In genomic region chr5:138575194-138576015, GRCh38 we compare ENCODE assay signal across 8 cellular contexts. TPM values are rescaled to one million over a fixed set of nuclear protein-coding genes. Genes with fewer than 3 reads are reported as not detected.
DNase-seq lines count a peak whose midpoint lies in the region; ATAC-seq and TF ChIP-seq lines count a peak whose summit lies in the region.

Gene HSPA9, minus strand, starts transcription at chr5:138575401. Its CDS starts 83 bp downstream, at chr5:138575318.

- TF ChIP-seq CTCF in SK-N-SH (IDR thresholded peaks at IDR 0.05) (no peak), gastroesophageal sphincter (IDR thresholded peaks at IDR 0.05) (peak in 3 of 4 experiments; percentile 19 to 30 (median 27)), neutrophil (IDR thresholded peaks at IDR 0.05) (peak; percentile 63)

- peak within 1 kb of the TSS; percentile 96 for H2AFZ ChIP-seq in SK-N-SH (ENCODE audit: low read depth)

- peaks cover 8% of the 10 kb centered on the region for H4K20me1 ChIP-seq in SK-N-SH (ENCODE audit: insufficient read depth)

- H3K4me1 ChIP-seq in SK-N-SH (ENCODE audit: control insufficient read depth in 1 of 2, insufficient read depth in 2 of 2, low read depth in 1 of 2, low read length in 1 of 2) (peaks cover 2 to 10% of the 10 kb centered on the region in 2 experiments; a peak in 2 of 4 replicates), gastroesophageal sphincter (peaks cover 0 to 39% (median 0%) of the 10 kb centered on the region in 3 donors), neutrophil (ENCODE audit: control insufficient read depth in 1 of 2, insufficient read depth in 1 of 2, low read depth in 1 of 2, low read length in 1 of 2) (peaks cover 13 to 16% of the 10 kb centered on the region in 2 experiments)

- no peaks in the 10 kb centered on the region for H3K9me3 ChIP-seq in SK-N-SH
- no peaks in the 10 kb centered on the region for H3K9me3 ChIP-seq in gastroesophageal sphincter
- no peaks in the 10 kb centered on the region for H3K9me3 ChIP-seq in neutrophil

- no peak for TF ChIP-seq RAD21 in SK-N-SH (IDR thresholded peaks at IDR 0.05; ENCODE audit: low read length)

- 2% methylated on average over 39 of the region's 73 CpGs for WGBS in SK-N-SH (ENCODE audit: low lambda C conversion rate)
- 0% methylated on average over 3 of the region's 73 CpGs; no CpG with 5 or more reads in 1 of the 2 donors for WGBS in gastroesophageal sphincter (ENCODE audit: low coverage in 1 of 2), 2 donors

- peak; percentile 100 for DNase-seq in GM04504 (ENCODE audit: low read depth)
- DNase-seq in NCI-H1048 (lab: John Stamatoyannopoulos, UW) = peak; percentile 95
- DNase-seq in SK-N-SH = peak; percentile 98
- DNase-seq in activated naive CD4-positive, alpha-beta T cell treated with anti-CD3 and anti-CD28 coated beads, Interleukin-2, amount 50 U/mL, for 16 hours = peak; percentile 96
- DNase-seq in substantia nigra (lab: John Stamatoyannopoulos, UW) = peak; percentile 89 to 100 (median 97)

- H3K9ac ChIP-seq in SK-N-SH = peak within 1 kb of the TSS; percentile 99

- peak within 1 kb of the TSS; percentile 84 for H3K4me2 ChIP-seq in SK-N-SH

- H3K9me2 ChIP-seq in SK-N-SH = no peaks in the 10 kb centered on the region

- POLR2A ChIA-PET in SK-N-SH (lab: Yijun Ruan, JAX) = interaction anchor here (0.6 to 2.5 kb wide), 16 partner anchors 9 to 766 kb away, joined by 3 to 20 read pairs (median 4); partner anchors contain the start of genes ETF1, LRRTM2, MATR3 and PAIP2

- H3K27ac ChIP-seq in SK-N-SH (ENCODE audit: low read depth in 2 of 2, low read length in 1 of 2) (peak within 1 kb of the TSS; percentile 97 to 98), gastroesophageal sphincter (peak within 1 kb of the TSS; percentile 94 to 98 (median 96)), neutrophil (peak within 1 kb of the TSS; percentile 94), substantia nigra (ENCODE audit: low read depth, low read length, poor library complexity, severe bottlenecking) (peak within 1 kb of the TSS; percentile 100)

- H3K4me3 ChIP-seq in SK-N-SH (ENCODE audit: low read depth in 2 of 2, low read length in 1 of 2) (peak within 1 kb of the TSS; percentile 75 to 86), gastroesophageal sphincter (peak within 1 kb of the TSS; percentile 71 to 95), neutrophil (ENCODE audit: low read depth in 1 of 2, low read length in 1 of 2) (peak within 1 kb of the TSS; percentile 73 to 98)

- H3K27me3 ChIP-seq in SK-N-SH (ENCODE audit: insufficient read depth) = no peaks in the 10 kb centered on the region
- no peaks in the 10 kb centered on the region for H3K27me3 ChIP-seq in gastroesophageal sphincter
- no peaks in the 10 kb centered on the region for H3K27me3 ChIP-seq in neutrophil

- TF ChIP-seq EP300 in SK-N-SH (IDR thresholded peaks at IDR 0.05; ENCODE audit: borderline replicate concordance in 1 of 2, low read depth in 1 of 2, low read length in 1 of 2) = 0 out of 4 replicates have a peak, but pooled peaks of 1 of the 2 experiments have one; percentile 13
- TF ChIP-seq EP300 in gastroesophageal sphincter (IDR thresholded peaks at IDR 0.05) = no peak

- TF ChIP-seq POLR2A in gastroesophageal sphincter (IDR thresholded peaks at IDR 0.05) = peak; percentile 79 to 80

- H3K36me3 ChIP-seq in SK-N-SH (replicated peaks in 1 of 2; ENCODE audit: control insufficient read depth in 1 of 2, insufficient read depth in 2 of 2, low read length in 1 of 2) (peaks cover 18 to 31% of the 10 kb centered on the region in 2 experiments), gastroesophageal sphincter (peaks cover 0 to 34% of the 10 kb centered on the region in 2 donors), neutrophil (peaks cover 16% of the 10 kb centered on the region)

- CTCF ChIA-PET in SK-N-SH (lab: Yijun Ruan, JAX) = interaction anchor here (0.6 to 2.2 kb wide), 11 partner anchors 29 to 753 kb away, joined by 3 to 7 read pairs (median 3); partner anchors contain the start of gene ETF1

- H3K79me2 ChIP-seq in SK-N-SH (ENCODE audit: insufficient read depth) = peaks cover 48% of the 10 kb centered on the region

- ATAC-seq in HG02571 (IDR thresholded peaks at IDR 0.05; ENCODE audit: unreplicated experiment) (peak; percentile 86), gastroesophageal sphincter (peak; percentile 96)

- H3F3A ChIP-seq in SK-N-SH (replicated peaks; ENCODE audit: insufficient read depth) = peaks cover 14% of the 10 kb centered on the region

TF ChIP-seq in SK-N-SH, 30 proteins besides CTCF, POLR2A, EP300 and RAD21 (continues in another document):
- TF ChIP-seq USF2 (IDR thresholded peaks at IDR 0.05; ENCODE audit: borderline replicate concordance, low read depth, low read length) (peak; percentile 7; the same call in 1 of the 2 replicates), CHD2 (IDR thresholded peaks at IDR 0.05; ENCODE audit: low read length, partially characterized antibody) (peak; percentile 69), SMC3 (IDR thresholded peaks at IDR 0.05; ENCODE audit: low read depth, low read length) (no peak), MEF2A (IDR thresholded peaks at IDR 0.05; ENCODE audit: borderline replicate concordance, low read depth) (no peak), NRF1 (IDR thresholded peaks at IDR 0.05; ENCODE audit: low read depth, low read length) (peak; percentile 92), YY1 (IDR thresholded peaks at IDR 0.05; ENCODE audit: low read depth) (peak; percentile 93), NFIC (IDR thresholded peaks at IDR 0.05; ENCODE audit: borderline replicate concordance) (no peak), TAF1 (IDR thresholded peaks at IDR 0.05; ENCODE audit: borderline replicate concordance, low read depth, low read length) (peak; percentile 84; the same call in 1 of the 2 replicates), EZH2phosphoT487 (IDR thresholded peaks at IDR 0.05; ENCODE audit: borderline replicate concordance, low read depth) (no peak), REST (IDR thresholded peaks at IDR 0.05; ENCODE audit: low read depth, low read length) (peak; percentile 58; the same call in 1 of the 2 replicates), FOXM1 (IDR thresholded peaks at IDR 0.05; ENCODE audit: low read depth) (no peak), RCOR1 (IDR thresholded peaks at IDR 0.05; ENCODE audit: low read length) (peak; percentile 30; the same call in 1 of the 2 replicates), FOSL2 (IDR thresholded peaks at IDR 0.05; ENCODE audit: borderline replicate concordance, low read depth) (no peak), PBX3 (IDR thresholded peaks at IDR 0.05) (no peak), GATA2 (CRISPR knock-in tag; IDR thresholded peaks at IDR 0.05) (no peak), IRF3 (IDR thresholded peaks at IDR 0.05; ENCODE audit: low read depth, low read length) (no peak), ELF1 (IDR thresholded peaks at IDR 0.05) (peak; percentile 83)

RNA-seq across cellular contexts. Expression of gene HSPA9, which starts in this region (rescaled TPM):
- 153 and 196 TPM in 2 replicates for polyA plus RNA-seq in SK-N-SH (2012; rRNA removed)
- polyA plus RNA-seq in SK-N-SH (2012; cell fraction: cytosol; rRNA removed) = 156 and 159 TPM in 2 replicates
- polyA plus RNA-seq in SK-N-SH (2012; cell fraction: nucleus; rRNA removed) = 175 and 242 TPM in 2 replicates
- total RNA-seq in gastroesophageal sphincter = 100 to 1,000 TPM; 201 to 367 (median 267) TPM

Comparison
In these comparisons a context has a peak if more than half of its experiments do, and no peak if none do; other contexts are left out.
1. Peak in every context shown above with its lines: DNase-seq, ATAC-seq, H3K4me3 ChIP-seq and H3K27ac ChIP-seq.